ENCODE assay signal across 3 cellular contexts in genomic region chr12:19999793-20000138, GRCh38.
TF ChIP-seq lines count a peak whose summit lies in the region.

No MANE protein-coding gene starts in this region.

TF ChIP-seq in A549, 52 proteins besides CTCF, POLR2A, EP300 and RAD21:
- no peak for TF ChIP-seq USF2 (IDR thresholded peaks at IDR 0.05)
- TF ChIP-seq POLR2AphosphoS2 (conservative IDR thresholded peaks at IDR 0.05; ENCODE audit: low read length): no peak
- TF ChIP-seq BHLHE40 (IDR thresholded peaks at IDR 0.05; ENCODE audit: low read depth, low read length): no peak
- no peak for TF ChIP-seq ZC3H11A (IDR thresholded peaks at IDR 0.05)
- no peak for TF ChIP-seq MAFK (IDR thresholded peaks at IDR 0.05; ENCODE audit: partially characterized antibody)
- TF ChIP-seq FOXS1 (CRISPR knock-in tag; IDR thresholded peaks at IDR 0.05): no peak
- no peak for TF ChIP-seq MAZ (IDR thresholded peaks at IDR 0.05; ENCODE audit: borderline replicate concordance, low read depth, low read length)
- no peak for TF ChIP-seq MYC (IDR thresholded peaks at IDR 0.05; ENCODE audit: borderline replicate concordance, low read length)
- no peak for TF ChIP-seq NR3C1 (IDR thresholded peaks at IDR 0.05)
- TF ChIP-seq ZFP36 (IDR thresholded peaks at IDR 0.05; ENCODE audit: borderline replicate concordance, partially characterized antibody): no peak
- TF ChIP-seq FOSL2 (IDR thresholded peaks at IDR 0.05): no peak
- no peak for TF ChIP-seq FOSL2 (CRISPR knock-in tag; IDR thresholded peaks at IDR 0.05)
- TF ChIP-seq HOXB5 (CRISPR knock-in tag; IDR thresholded peaks at IDR 0.05): no peak
- TF ChIP-seq TP53 (CRISPR knock-in tag; IDR thresholded peaks at IDR 0.05): no peak
- no peak for TF ChIP-seq SMC3 (IDR thresholded peaks at IDR 0.05)
- no peak for TF ChIP-seq HOXA7 (CRISPR knock-in tag; IDR thresholded peaks at IDR 0.05)
- no peak for TF ChIP-seq RNF2 (IDR thresholded peaks at IDR 0.05; ENCODE audit: borderline replicate concordance, low read depth)
TF ChIP-seq in A549: peak in this region for 0.

TF ChIP-seq in GM23338, 12 proteins besides CTCF, POLR2A, EP300 and RAD21 (continued from another document):
- TF ChIP-seq NANOG (IDR thresholded peaks at IDR 0.05; ENCODE audit: borderline replicate concordance) (no peak), ZNF462 (CRISPR knock-in tag; IDR thresholded peaks at IDR 0.05) (no peak)

TF ChIP-seq in SK-N-SH treated with all-trans-retinoic acid at 6 μM for 48 hours, 23 proteins besides CTCF, POLR2A, EP300 and RAD21 (continued from another document):
- TF ChIP-seq PATZ1 (CRISPR knock-in tag; IDR thresholded peaks at IDR 0.05; ENCODE audit: borderline replicate concordance): no peak
- TF ChIP-seq ESRRG (CRISPR knock-in tag; IDR thresholded peaks at IDR 0.05): no peak
- TF ChIP-seq PPARA (CRISPR knock-in tag; IDR thresholded peaks at IDR 0.05; ENCODE audit: borderline replicate concordance): no peak
- no peak for TF ChIP-seq TSHZ2 (CRISPR knock-in tag; IDR thresholded peaks at IDR 0.05)
- no peak for TF ChIP-seq ISL1 (CRISPR knock-in tag; IDR thresholded peaks at IDR 0.05)
- no peak for TF ChIP-seq GLIS3 (CRISPR knock-in tag; IDR thresholded peaks at IDR 0.05)
- TF ChIP-seq ZFP30 (CRISPR knock-in tag; IDR thresholded peaks at IDR 0.05): no peak
- no peak for TF ChIP-seq ARNTL (CRISPR knock-in tag; IDR thresholded peaks at IDR 0.05; ENCODE audit: borderline replicate concordance, low read depth)
- TF ChIP-seq RARB (CRISPR knock-in tag; IDR thresholded peaks at IDR 0.05): no peak
- no peak for TF ChIP-seq CREB5 (CRISPR knock-in tag; IDR thresholded peaks at IDR 0.05; ENCODE audit: low read depth)
- no peak for TF ChIP-seq TCF4 (CRISPR knock-in tag; IDR thresholded peaks at IDR 0.05; ENCODE audit: borderline replicate concordance)
- no peak for TF ChIP-seq ZNF565 (CRISPR knock-in tag; conservative IDR thresholded peaks at IDR 0.05; ENCODE audit: low read depth)
- TF ChIP-seq CSDC2 (CRISPR knock-in tag; IDR thresholded peaks at IDR 0.05): no peak
- TF ChIP-seq SNAI2 (CRISPR knock-in tag; IDR thresholded peaks at IDR 0.05): no peak
- no peak for TF ChIP-seq ZC3H10 (CRISPR knock-in tag; IDR thresholded peaks at IDR 0.05)
TF ChIP-seq in SK-N-SH treated with all-trans-retinoic acid at 6 μM for 48 hours: peak in this region for 0.
